ENCODE assay signal across 9 cellular contexts in genomic region chr7:42745357-42746022, GRCh38.
DNase-seq lines count a peak whose midpoint lies in the region; ATAC-seq and TF ChIP-seq lines count a peak whose summit lies in the region.
"Had no signal": no experiment of that assay in that cellular context is flagged by ENCODE, and none has a peak within 500 bp of the region (broad histone marks: within the 10 kb centered on the region; RNA-seq: fewer than 3 reads in every experiment).

No MANE protein-coding gene starts in this region.

- TF ChIP-seq CTCF in AG10803 (conservative IDR thresholded peaks at IDR 0.05; ENCODE audit: low read length) = peak; percentile 57

- ATAC-seq in GM21526 (IDR thresholded peaks at IDR 0.05; ENCODE audit: low FRiP score, unreplicated experiment) = peak; percentile 68
- peak; percentile 66; the same call in 2 of the 3 replicates for ATAC-seq in SK-N-SH treated with all-trans-retinoic acid at 6 μM for 48 hours
- ATAC-seq: stimulated activated effector memory CD8-positive, alpha-beta T cell treated with anti-CD3 and anti-CD28 coated beads, Interleukin-12 subunit alpha, Interleukin-12 subunit beta, amount 100 ng/mL, for 72 hours had no signal

- DNase-seq in AG10803 (ENCODE audit: low read depth) = peak; percentile 18
- DNase-seq in fibroblast of the conjunctiva (ENCODE audit: low read depth) = peak; percentile 4
- peak; percentile 46 to 66 for DNase-seq in stimulated activated CD4-positive, alpha-beta T cell treated with anti-CD3 and anti-CD28 coated beads, Interleukin-2, amount 100 ng/mL, for 24 hours
- no peak for DNase-seq in retina
- DNase-seq in NCI-H2196 (lab: John Stamatoyannopoulos, UW; ENCODE audit: unreplicated experiment) = no peak
- DNase-seq in stimulated activated naive CD4-positive, alpha-beta T cell (lab: John Stamatoyannopoulos, UW) = no peak

- H3K4me3 ChIP-seq in AG10803 (ENCODE audit: low read length) = no peak overlapping the region

TF ChIP-seq in SK-N-SH treated with all-trans-retinoic acid at 6 μM for 48 hours, 23 proteins besides CTCF, POLR2A, EP300 and RAD21:
- TF ChIP-seq CSRNP3 (CRISPR knock-in tag; IDR thresholded peaks at IDR 0.05) = no peak
- TF ChIP-seq CREB5 (CRISPR knock-in tag; IDR thresholded peaks at IDR 0.05; ENCODE audit: low read depth) = no peak
- no peak for TF ChIP-seq RARB (CRISPR knock-in tag; IDR thresholded peaks at IDR 0.05)
- TF ChIP-seq PPARA (CRISPR knock-in tag; IDR thresholded peaks at IDR 0.05; ENCODE audit: borderline replicate concordance) = no peak
- TF ChIP-seq ZNF565 (CRISPR knock-in tag; conservative IDR thresholded peaks at IDR 0.05; ENCODE audit: low read depth) = no peak
- TF ChIP-seq ZFP30 (CRISPR knock-in tag; IDR thresholded peaks at IDR 0.05) = no peak
- TF ChIP-seq ARNTL (CRISPR knock-in tag; IDR thresholded peaks at IDR 0.05; ENCODE audit: borderline replicate concordance, low read depth) = no peak
- no peak for TF ChIP-seq TSHZ2 (CRISPR knock-in tag; IDR thresholded peaks at IDR 0.05)
- TF ChIP-seq ZNF70 (CRISPR knock-in tag; IDR thresholded peaks at IDR 0.05) = no peak
- TF ChIP-seq SNAI2 (CRISPR knock-in tag; IDR thresholded peaks at IDR 0.05) = no peak
- no peak for TF ChIP-seq ZC3H10 (CRISPR knock-in tag; IDR thresholded peaks at IDR 0.05)
- no peak for TF ChIP-seq TCF4 (CRISPR knock-in tag; IDR thresholded peaks at IDR 0.05; ENCODE audit: borderline replicate concordance)
- no peak for TF ChIP-seq ZNF8 (CRISPR knock-in tag; IDR thresholded peaks at IDR 0.05)
- TF ChIP-seq ISL1 (CRISPR knock-in tag; IDR thresholded peaks at IDR 0.05) = no peak
- no peak for TF ChIP-seq ZFP3 (CRISPR knock-in tag; IDR thresholded peaks at IDR 0.05)
- no peak for TF ChIP-seq ESRRG (CRISPR knock-in tag; IDR thresholded peaks at IDR 0.05)
- TF ChIP-seq CSDC2 (CRISPR knock-in tag; IDR thresholded peaks at IDR 0.05) = no peak
- no peak for TF ChIP-seq OSR1 (CRISPR knock-in tag; IDR thresholded peaks at IDR 0.05)
- no peak for TF ChIP-seq POU6F1 (CRISPR knock-in tag; IDR thresholded peaks at IDR 0.05; ENCODE audit: borderline replicate concordance, low read depth)
- no peak for TF ChIP-seq GLIS3 (CRISPR knock-in tag; IDR thresholded peaks at IDR 0.05)
TF ChIP-seq in SK-N-SH treated with all-trans-retinoic acid at 6 μM for 48 hours: peak in this region for 0.

Comparison
In these comparisons a context has a peak if more than half of its experiments do, and no peak if none do; other contexts are left out.
1. DNase-seq: peak in AG10803 (single experiment), fibroblast of the conjunctiva (single experiment) and stimulated activated CD4-positive, alpha-beta T cell treated with anti-CD3 and anti-CD28 coated beads, Interleukin-2, amount 100 ng/mL, for 24 hours (2 of 2); none in retina (single experiment), NCI-H2196 (single experiment) and stimulated activated naive CD4-positive, alpha-beta T cell (0 of 6).